Comparison of ENCODE assay signal across 8 cellular contexts in the genomic region with DNA sequence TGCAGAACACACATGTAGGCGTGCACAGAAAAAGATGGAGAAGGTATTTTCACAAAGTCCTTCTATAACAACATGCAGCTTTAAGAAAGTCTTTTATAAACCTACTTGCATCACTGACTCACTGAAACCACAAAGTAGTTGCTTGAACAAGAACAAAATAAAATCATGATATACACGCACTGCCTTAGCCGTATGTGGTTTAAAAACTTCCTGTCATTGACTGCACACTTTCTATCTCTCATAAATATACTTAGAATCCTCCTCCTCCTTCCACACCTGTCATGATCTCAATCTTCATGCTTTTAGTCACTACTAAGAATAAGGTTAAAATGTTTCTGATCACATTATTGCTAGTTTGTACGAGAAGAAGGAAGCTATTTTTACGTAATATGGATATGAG. TPM values are rescaled to one million over a fixed set of nuclear protein-coding genes. Genes with fewer than 3 reads are reported as not detected.
DNase-seq lines count a peak whose midpoint lies in the region; ATAC-seq and TF ChIP-seq lines count a peak whose summit lies in the region.

No MANE protein-coding gene starts in this region.

- H3K4me1 Mint-ChIP-seq in effector memory CD8-positive, alpha-beta T cell (ENCODE audit: low read depth in 2 of 2), result peaks cover 9 to 10% of the 10 kb centered on the region in 2 donors
- H3K4me1 Mint-ChIP-seq in nephron progenitor cell, result peaks cover 9% of the 10 kb centered on the region

- H3K36me3 Mint-ChIP-seq in effector memory CD8-positive, alpha-beta T cell (ENCODE audit: insufficient read depth), result peaks cover 16% of the 10 kb centered on the region
- peaks cover 32% of the 10 kb centered on the region for H3K36me3 Mint-ChIP-seq in nephron progenitor cell (ENCODE audit: low read depth)

- no peaks in the 10 kb centered on the region for H3K9me3 Mint-ChIP-seq in effector memory CD8-positive, alpha-beta T cell
- H3K9me3 Mint-ChIP-seq in nephron progenitor cell, result peaks cover 4% of the 10 kb centered on the region

- DNase-seq in EL, result peak; percentile 31
- DNase-seq in Jurkat, Clone E6-1 (ENCODE audit: low read depth, low spot score), result peak; percentile 93
- no peak for DNase-seq in effector memory CD8-positive, alpha-beta T cell
- DNase-seq in nephron progenitor cell, result no peak
- DNase-seq in DMS79 (lab: John Stamatoyannopoulos, UW), result no peak
- no peak for DNase-seq in NK-92 (lab: John Stamatoyannopoulos, UW; ENCODE audit: unreplicated experiment)
- DNase-seq in RWPE1 (ENCODE audit: low spot score), result no peak

- peak overlapping the region; percentile 2 to 50 for H3K4me3 Mint-ChIP-seq in effector memory CD8-positive, alpha-beta T cell
- no peak overlapping the region for H3K4me3 Mint-ChIP-seq in nephron progenitor cell

- TF ChIP-seq CTCF in nephron progenitor cell (IDR thresholded peaks at IDR 0.05), result no peak
- no peak for TF ChIP-seq CTCF in RWPE1 (conservative IDR thresholded peaks at IDR 0.05; ENCODE audit: low read depth)

- H3K27ac ChIP-seq in RWPE1, result no peak overlapping the region

- no peaks in the 10 kb centered on the region for H3K27me3 Mint-ChIP-seq in effector memory CD8-positive, alpha-beta T cell
- no peaks in the 10 kb centered on the region for H3K27me3 Mint-ChIP-seq in nephron progenitor cell (ENCODE audit: low read depth, poor library complexity)

- H3K4me3 ChIP-seq in Jurkat, Clone E6-1 (ENCODE audit: low read length), result no peak overlapping the region

- H3K27ac Mint-ChIP-seq in effector memory CD8-positive, alpha-beta T cell, result peak overlapping the region; percentile 26 to 52
- H3K27ac Mint-ChIP-seq in nephron progenitor cell, result no peak overlapping the region

- POLR2A ChIA-PET in RWPE1 (lab: Yijun Ruan, JAX; ENCODE audit: low non-redundant PET), result no interaction called here

- CTCF ChIA-PET in RWPE1 (lab: Yijun Ruan, JAX), result no interaction called here

- ATAC-seq in GM21360 (IDR thresholded peaks at IDR 0.05; ENCODE audit: unreplicated experiment), result peak; percentile 92
- ATAC-seq in effector memory CD8-positive, alpha-beta T cell (replicated peaks), result peak; percentile 97

RNA-seq across cellular contexts. Expression of gene RAD51AP1, which starts 31.8 kb away (rescaled TPM):
- 81.4 TPM for polyA plus RNA-seq in Jurkat, Clone E6-1 (2012; ENCODE audit: insufficient read depth, insufficient read length)

RNA-seq across cellular contexts. Expression of gene DYRK4, which starts 55.1 kb away (rescaled TPM):
- polyA plus RNA-seq in Jurkat, Clone E6-1 (2012; ENCODE audit: insufficient read depth, insufficient read length), result 92.5 TPM

Comparison
In these comparisons a context has a peak if more than half of its experiments do, and no peak if none do; other contexts are left out.
1. DNase-seq: peak in EL (single experiment) and Jurkat, Clone E6-1 (single experiment); none in effector memory CD8-positive, alpha-beta T cell (0 of 3), nephron progenitor cell (single experiment), DMS79 (single experiment), NK-92 (single experiment) and RWPE1 (single experiment).